In the genomic region with DNA sequence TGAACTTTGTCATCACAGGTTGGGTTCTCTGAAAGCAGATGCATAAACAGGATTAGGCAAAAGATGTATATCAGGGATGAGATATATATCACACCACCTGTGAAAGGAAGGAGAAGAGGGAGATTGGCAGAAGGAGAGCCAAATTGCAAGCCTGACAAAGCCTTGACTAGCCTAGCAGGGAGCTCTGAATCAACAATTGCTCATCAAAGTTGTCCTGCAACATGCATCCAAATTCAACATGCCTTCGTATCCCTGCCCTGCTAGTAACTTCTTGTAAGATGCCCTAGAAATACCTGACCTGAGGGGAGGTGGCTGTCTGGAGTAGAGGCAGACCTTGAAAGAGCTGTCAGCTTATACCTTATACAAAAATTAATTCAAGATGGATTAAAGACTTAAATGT, we compare ENCODE assay signal across 39 cellular contexts.
"Had no signal": no experiment of that assay in that cellular context is flagged by ENCODE, and none has a peak within 500 bp of the region (broad histone marks: within the 10 kb centered on the region; RNA-seq: fewer than 3 reads in every experiment).

No MANE protein-coding gene starts in this region.

- H3K4me1 ChIP-seq: adrenal gland, ascending aorta, body of pancreas, breast epithelium had no signal

- H3K27me3 ChIP-seq: adrenal gland, ascending aorta, body of pancreas, brain microvascular endothelial cell, breast epithelium, cardiac muscle cell had no signal

- H3K4me3 Mint-ChIP-seq: activated naive CD4-positive, alpha-beta T cell treated with anti-CD3 and anti-CD28 coated beads for 36 hours; activated naive CD4-positive, alpha-beta T cell treated with anti-CD3 and anti-CD28 coated beads, Interleukin-2, amount 10 ng/mL, durations not matched to agents 7 days and 5 days; activated naive CD4-positive, alpha-beta T cell treated with anti-CD3 and anti-CD28 coated beads, Interleukin-2, amount 50 U/mL, for 24 hours; activated naive CD8-positive, alpha-beta T cell; activated naive CD8-positive, alpha-beta T cell treated with anti-CD3 and anti-CD28 coated beads for 36 hours; activated naive CD8-positive, alpha-beta T cell treated with anti-CD3 and anti-CD28 coated beads, Interleukin-2, amount 10 ng/mL, durations not matched to agents 7 days and 5 days; activated naive CD8-positive, alpha-beta T cell treated with anti-CD3 and anti-CD28 coated beads, Interleukin-2, amount 50 U/mL, for 24 hours; activated T-cell treated with anti-CD3 and anti-CD28 coated beads, Interleukin-2, amount 50 U/mL, for 24 hours; activated T-cell treated with anti-CD3 and anti-CD28 coated beads, Interleukin-2, amount 50 U/mL, for 4 hours; activated T-cell treated with anti-CD3 and anti-CD28 coated beads, Interleukin-2, amount 50 U/mL, for 72 hours; activated T-helper 1 cell treated with anti-CD3 and anti-CD28 coated beads, Interleukin-12 subunit alpha, Interleukin-12 subunit beta, Interleukin-2, Interleukin-4 antibody, amounts not matched to agents 30 ng/mL and 10 ng/mL and 1 ng/mL, durations not matched to agents 14 hours and 24 hours and 36 hours; activated T-helper 17 cell treated with anti-CD3 and anti-CD28 coated beads, Interleukin-2, amount 50 U/mL, for 72 hours; brain; central memory CD8-positive, alpha-beta T cell had no signal

- H3K27ac Mint-ChIP-seq: activated naive CD4-positive, alpha-beta T cell treated with anti-CD3 and anti-CD28 coated beads for 36 hours; activated naive CD4-positive, alpha-beta T cell treated with anti-CD3 and anti-CD28 coated beads, Interleukin-2, amount 10 ng/mL, durations not matched to agents 7 days and 5 days; activated naive CD4-positive, alpha-beta T cell treated with anti-CD3 and anti-CD28 coated beads, Interleukin-2, amount 50 U/mL, for 24 hours; activated naive CD4-positive, alpha-beta T cell treated with anti-CD3 and anti-CD28 coated beads, Interleukin-2, amount 50 U/mL, for 72 hours; activated naive CD8-positive, alpha-beta T cell; activated naive CD8-positive, alpha-beta T cell treated with anti-CD3 and anti-CD28 coated beads for 36 hours; activated naive CD8-positive, alpha-beta T cell treated with anti-CD3 and anti-CD28 coated beads, Interleukin-2, amount 10 ng/mL, durations not matched to agents 7 days and 5 days; activated naive CD8-positive, alpha-beta T cell treated with anti-CD3 and anti-CD28 coated beads, Interleukin-2, amount 50 U/mL, for 24 hours; activated T-cell treated with anti-CD3 and anti-CD28 coated beads, Interleukin-2, amount 50 U/mL, for 24 hours; activated T-cell treated with anti-CD3 and anti-CD28 coated beads, Interleukin-2, amount 50 U/mL, for 72 hours; activated T-helper 1 cell treated with anti-CD3 and anti-CD28 coated beads, Interleukin-12 subunit alpha, Interleukin-12 subunit beta, Interleukin-2, Interleukin-4 antibody, amounts not matched to agents 30 ng/mL and 10 ng/mL and 1 ng/mL, durations not matched to agents 14 hours and 24 hours and 36 hours; activated T-helper 17 cell treated with anti-CD3 and anti-CD28 coated beads, Interleukin-2, amount 50 U/mL, for 72 hours; activated T-helper 2 cell treated with anti-CD3 and anti-CD28 coated beads, Interferon-gamma antibody, Interleukin-2, Interleukin-4, amounts not matched to agents 10 μg/mL and 5 μg/mL and 100 μg/mL, durations not matched to agents 14 hours and 24 hours and 36 hours; brain had no signal

- DNase-seq: activated effector memory CD4-positive, alpha-beta T cell treated with anti-CD3 and anti-CD28 coated beads, Interleukin-2, amount 50 U/mL, for 16 hours; activated effector memory CD4-positive, alpha-beta T cell treated with Interleukin-2 at 50 U/mL for 16 hours; activated gamma-delta T cell; activated gamma-delta T cell treated with Interleukin-2 at 50 U/mL for 16 hours; activated naive CD4-positive, alpha-beta T cell; activated naive CD4-positive, alpha-beta T cell treated with anti-CD3 and anti-CD28 coated beads for 36 hours; activated naive CD4-positive, alpha-beta T cell treated with anti-CD3 and anti-CD28 coated beads, Interleukin-2, amount 10 ng/mL, durations not matched to agents 7 days and 5 days; activated naive CD4-positive, alpha-beta T cell treated with anti-CD3 and anti-CD28 coated beads, Interleukin-2, amount 50 U/mL, for 16 hours; activated naive CD4-positive, alpha-beta T cell treated with Interleukin-2 at 50 U/mL for 16 hours; activated naive CD8-positive, alpha-beta T cell treated with anti-CD3 and anti-CD28 coated beads for 36 hours; activated naive CD8-positive, alpha-beta T cell treated with anti-CD3 and anti-CD28 coated beads, Interleukin-2, amount 10 ng/mL, durations not matched to agents 7 days and 5 days; activated naive CD8-positive, alpha-beta T cell treated with anti-CD3 and anti-CD28 coated beads, Interleukin-2, amount 50 U/mL, for 24 hours; activated T-cell treated with anti-CD3 and anti-CD28 coated beads, Interleukin-2, amount 50 U/mL, for 1 hour; activated T-cell treated with anti-CD3 and anti-CD28 coated beads, Interleukin-2, amount 50 U/mL, for 24 hours; activated T-cell treated with anti-CD3 and anti-CD28 coated beads, Interleukin-2, amount 50 U/mL, for 4 hours; activated T-cell treated with anti-CD3 and anti-CD28 coated beads, Interleukin-2, amount 50 U/mL, for 48 hours; activated T-cell treated with anti-CD3 and anti-CD28 coated beads, Interleukin-2, amount 50 U/mL, for 72 hours; adrenal gland; amniotic stem cell; amygdala; anterior cingulate cortex; aorta; body of pancreas; brain microvascular endothelial cell; caudate nucleus; central memory CD4-positive, alpha-beta T cell; cerebellar nuclear complex had no signal

- H3K27me3 Mint-ChIP-seq: activated naive CD4-positive, alpha-beta T cell treated with anti-CD3 and anti-CD28 coated beads, Interleukin-2, amount 10 ng/mL, durations not matched to agents 7 days and 5 days; activated naive CD4-positive, alpha-beta T cell treated with anti-CD3 and anti-CD28 coated beads, Interleukin-2, amount 50 U/mL, for 24 hours; activated naive CD8-positive, alpha-beta T cell; activated naive CD8-positive, alpha-beta T cell treated with anti-CD3 and anti-CD28 coated beads for 36 hours; activated naive CD8-positive, alpha-beta T cell treated with anti-CD3 and anti-CD28 coated beads, Interleukin-2, amount 10 ng/mL, durations not matched to agents 7 days and 5 days; activated naive CD8-positive, alpha-beta T cell treated with anti-CD3 and anti-CD28 coated beads, Interleukin-2, amount 50 U/mL, for 24 hours; activated T-cell treated with anti-CD3 and anti-CD28 coated beads, Interleukin-2, amount 50 U/mL, for 24 hours; activated T-helper 17 cell treated with anti-CD3 and anti-CD28 coated beads, Interleukin-2, amount 50 U/mL, for 72 hours; central memory CD8-positive, alpha-beta T cell had no signal

- H3K4me3 ChIP-seq: adrenal gland, ascending aorta, body of pancreas, breast epithelium, cardiac muscle cell had no signal

- H3K36me3 ChIP-seq: adrenal gland, ascending aorta, brain microvascular endothelial cell, breast epithelium, cardiac muscle cell had no signal

- H3K9me3 ChIP-seq: adrenal gland, ascending aorta, body of pancreas had no signal

- ATAC-seq: activated naive CD4-positive, alpha-beta T cell treated with anti-CD3 and anti-CD28 coated beads, Interleukin-2, amount 50 U/mL, for 72 hours; activated naive CD8-positive, alpha-beta T cell treated with anti-CD3 and anti-CD28 coated beads, Interleukin-2, amount 50 U/mL, for 24 hours; activated T-cell treated with anti-CD3 and anti-CD28 coated beads, Interleukin-2, amount 50 U/mL, for 4 hours; activated T-cell treated with anti-CD3 and anti-CD28 coated beads, Interleukin-2, amount 50 U/mL, for 72 hours; activated T-helper 17 cell treated with anti-CD3 and anti-CD28 coated beads, Interleukin-2, amount 50 U/mL, for 72 hours; body of pancreas had no signal

- H3K4me1 Mint-ChIP-seq: activated naive CD4-positive, alpha-beta T cell treated with anti-CD3 and anti-CD28 coated beads, Interleukin-2, amount 10 ng/mL, durations not matched to agents 7 days and 5 days; activated naive CD4-positive, alpha-beta T cell treated with anti-CD3 and anti-CD28 coated beads, Interleukin-2, amount 50 U/mL, for 24 hours; activated naive CD8-positive, alpha-beta T cell treated with anti-CD3 and anti-CD28 coated beads for 36 hours; activated naive CD8-positive, alpha-beta T cell treated with anti-CD3 and anti-CD28 coated beads, Interleukin-2, amount 10 ng/mL, durations not matched to agents 7 days and 5 days; activated naive CD8-positive, alpha-beta T cell treated with anti-CD3 and anti-CD28 coated beads, Interleukin-2, amount 50 U/mL, for 24 hours; activated T-helper 17 cell treated with anti-CD3 and anti-CD28 coated beads, Interleukin-2, amount 50 U/mL, for 72 hours; brain; central memory CD8-positive, alpha-beta T cell had no signal

- H3K27ac ChIP-seq: adrenal gland, ascending aorta, body of pancreas, brain microvascular endothelial cell, breast epithelium, cardiac muscle cell had no signal

- H3K36me3 Mint-ChIP-seq: activated naive CD4-positive, alpha-beta T cell treated with anti-CD3 and anti-CD28 coated beads, Interleukin-2, amount 10 ng/mL, durations not matched to agents 7 days and 5 days; activated naive CD4-positive, alpha-beta T cell treated with anti-CD3 and anti-CD28 coated beads, Interleukin-2, amount 50 U/mL, for 24 hours; activated naive CD8-positive, alpha-beta T cell; activated naive CD8-positive, alpha-beta T cell treated with anti-CD3 and anti-CD28 coated beads for 36 hours; activated naive CD8-positive, alpha-beta T cell treated with anti-CD3 and anti-CD28 coated beads, Interleukin-2, amount 10 ng/mL, durations not matched to agents 7 days and 5 days; brain had no signal

- FAIRE-seq: astrocyte had no signal
